Comparison of ENCODE assay signal across 18 cellular contexts in genomic region chr20:2729791-2730190, GRCh38. TPM values are rescaled to one million over a fixed set of nuclear protein-coding genes. Genes with fewer than 3 reads are reported as not detected.
DNase-seq lines count a peak whose midpoint lies in the region; ATAC-seq and TF ChIP-seq lines count a peak whose summit lies in the region.
"Had no signal": no experiment of that assay in that cellular context is flagged by ENCODE, and none has a peak within 500 bp of the region (broad histone marks: within the 10 kb centered on the region; RNA-seq: fewer than 3 reads in every experiment).

No MANE protein-coding gene starts in this region.

- no peaks in the 10 kb centered on the region for H3K27me3 ChIP-seq in CD8-positive, alpha-beta memory T cell (ENCODE audit: insufficient read depth, low read length, poor library complexity, severe bottlenecking)
- H3K27me3 ChIP-seq: colonic mucosa, SJCRH30 had no signal

- H3K36me3 Mint-ChIP-seq in CD8-positive, alpha-beta memory T cell: peaks cover 0 to 13% (median 3%) of the 10 kb centered on the region in 3 donors
- no peaks in the 10 kb centered on the region for H3K36me3 Mint-ChIP-seq in activated CD8-positive, alpha-beta T cell treated with anti-CD3 and anti-CD28 coated beads for 36 hours (ENCODE audit: low read depth)
- H3K36me3 Mint-ChIP-seq: CD14-positive monocyte, neural progenitor cell had no signal

- TF ChIP-seq CTCF in activated CD8-positive, alpha-beta T cell treated with anti-CD3 and anti-CD28 coated beads for 36 hours (IDR thresholded peaks at IDR 0.05): no peak
- TF ChIP-seq CTCF in fibroblast of the aortic adventitia (IDR thresholded peaks at IDR 0.05; ENCODE audit: insufficient read depth, low read length): no peak

- no peak overlapping the region for H3K27ac ChIP-seq in CD8-positive, alpha-beta memory T cell (ENCODE audit: low read depth, low read length)
- H3K27ac ChIP-seq: colonic mucosa, neural progenitor cell, SJCRH30 had no signal

- peaks cover 3 to 12% of the 10 kb centered on the region in 2 donors for H3K27me3 Mint-ChIP-seq in CD8-positive, alpha-beta memory T cell
- no peaks in the 10 kb centered on the region for H3K27me3 Mint-ChIP-seq in activated CD8-positive, alpha-beta T cell treated with anti-CD3 and anti-CD28 coated beads for 36 hours

- peak overlapping the region; percentile 4 for H3K4me3 ChIP-seq in CD8-positive, alpha-beta memory T cell (ENCODE audit: low read length)
- no peak overlapping the region for H3K4me3 ChIP-seq in fibroblast of the aortic adventitia (ENCODE audit: low read depth, low read length)
- H3K4me3 ChIP-seq: colonic mucosa, neural progenitor cell, SJCRH30 had no signal

- peaks cover 28% of the 10 kb centered on the region for H3K4me1 ChIP-seq in CD8-positive, alpha-beta memory T cell (ENCODE audit: insufficient read depth, low read length)
- H3K4me1 ChIP-seq: colonic mucosa, neural progenitor cell, SJCRH30 had no signal

- peak overlapping the region in 6 of 7 donors; percentile 51 to 71 (median 65) for H3K4me3 Mint-ChIP-seq in CD8-positive, alpha-beta memory T cell
- H3K4me3 Mint-ChIP-seq in activated CD8-positive, alpha-beta T cell treated with anti-CD3 and anti-CD28 coated beads for 36 hours: no peak overlapping the region
- H3K4me3 Mint-ChIP-seq: neural progenitor cell had no signal

- ATAC-seq in activated CD8-positive, alpha-beta T cell treated with anti-CD3 and anti-CD28 coated beads for 36 hours: no peak
- no peak for ATAC-seq in HG03457 (IDR thresholded peaks at IDR 0.05; ENCODE audit: unreplicated experiment)
- ATAC-seq in HG03196 (IDR thresholded peaks at IDR 0.05; ENCODE audit: unreplicated experiment): no peak

- peaks cover 5 to 15% (median 10%) of the 10 kb centered on the region in 5 donors for H3K9me3 Mint-ChIP-seq in CD8-positive, alpha-beta memory T cell
- peaks cover 17% of the 10 kb centered on the region for H3K9me3 Mint-ChIP-seq in activated CD8-positive, alpha-beta T cell treated with anti-CD3 and anti-CD28 coated beads for 36 hours

- peak overlapping the region; percentile 16 to 96 (median 90) for H3K27ac Mint-ChIP-seq in CD8-positive, alpha-beta memory T cell
- H3K27ac Mint-ChIP-seq in activated CD8-positive, alpha-beta T cell treated with anti-CD3 and anti-CD28 coated beads for 36 hours: peak overlapping the region; percentile 85
- H3K27ac Mint-ChIP-seq: neural progenitor cell had no signal

- POLR2A ChIA-PET in CD8-positive, alpha-beta memory T cell (lab: Charles Lee): interaction anchor here (1.7 to 2.9 kb wide), 2 partner anchors 11 to 16 kb away, joined by 5 to 35 read pairs; no protein-coding TSS in a partner anchor
- POLR2A ChIA-PET in activated CD8-positive, alpha-beta T cell treated with anti-CD3 and anti-CD28 coated beads for 36 hours (lab: Charles Lee): interaction anchor here (0.6 to 4.5 kb wide), 5 partner anchors 11 to 71 kb away, joined by 3 to 18 read pairs (median 4); no protein-coding TSS in a partner anchor

- no peaks in the 10 kb centered on the region for H3K9me3 ChIP-seq in CD8-positive, alpha-beta memory T cell (ENCODE audit: low read length)
- H3K9me3 ChIP-seq: colonic mucosa had no signal

- DNase-seq in AG20443 (ENCODE audit: low spot score) (peak; percentile 51), fibroblast of the aortic adventitia (ENCODE audit: low read depth) (peak; percentile 10), NCI-H2227 treated with DMSO at 0.1 percent for 48 hours (lab: John Stamatoyannopoulos, UW) (no peak)
- no peak for DNase-seq in CD8-positive, alpha-beta memory T cell
- DNase-seq in activated CD8-positive, alpha-beta T cell treated with anti-CD3 and anti-CD28 coated beads for 36 hours: no peak
- DNase-seq: activated CD8-positive, alpha-beta memory T cell treated with anti-CD3 and anti-CD28 coated beads, Interleukin-2, amount 50 U/mL, for 4 hours; amniotic stem cell; colonic mucosa; DND-41; NCI-H1436 treated with DMSO at 0.1 percent for 48 hours; NCI-H226; SJCRH30; stimulated activated CD4-positive, alpha-beta T cell treated with anti-CD3 and anti-CD28 coated beads, Interleukin-1b, Interleukin-23, amount 100 ng/mL, for 48 hours had no signal

- intact Hi-C loops in activated CD8-positive, alpha-beta T cell treated with anti-CD3 and anti-CD28 coated beads for 36 hours (cut with micrococcal nuclease): no loop called here

- peaks cover 21 to 28% (median 28%) of the 10 kb centered on the region in 3 donors for H3K4me1 Mint-ChIP-seq in CD8-positive, alpha-beta memory T cell
- H3K4me1 Mint-ChIP-seq in activated CD8-positive, alpha-beta T cell treated with anti-CD3 and anti-CD28 coated beads for 36 hours (ENCODE audit: low read depth): peaks cover 19% of the 10 kb centered on the region
- H3K4me1 Mint-ChIP-seq: neural progenitor cell had no signal

- H3K36me3 ChIP-seq in CD8-positive, alpha-beta memory T cell (ENCODE audit: insufficient read depth, low read length): no peaks in the 10 kb centered on the region
- H3K36me3 ChIP-seq: colonic mucosa, neural progenitor cell, SJCRH30 had no signal

- CTCF ChIA-PET in CD8-positive, alpha-beta memory T cell (lab: Charles Lee): interaction anchor here (0.6 to 5.3 kb wide), 10 partner anchors 11 to 197 kb away, joined by 3 to 41 read pairs (median 7); no protein-coding TSS in a partner anchor
- CTCF ChIA-PET in activated CD8-positive, alpha-beta T cell treated with anti-CD3 and anti-CD28 coated beads for 36 hours (lab: Charles Lee): interaction anchor here (0.7 to 4.1 kb wide), 9 partner anchors 9 to 208 kb away, joined by 3 to 35 read pairs (median 13); no protein-coding TSS in a partner anchor

RNA-seq across cellular contexts. Expression of gene EBF4, which starts 37.2 kb away (rescaled TPM):
- under 1 TPM; 0.66 to 0.92 TPM for total RNA-seq in CD8-positive, alpha-beta memory T cell
- 2.0 TPM for polyA plus RNA-seq in CD8-positive, alpha-beta memory T cell
- 1 to 10 TPM; 1.1 to 1.2 TPM for total RNA-seq in activated CD8-positive, alpha-beta T cell treated with anti-CD3 and anti-CD28 coated beads for 36 hours
- 0.09 and 2.6 TPM in 2 replicates for total RNA-seq in fibroblast of the aortic adventitia (ENCODE audit: low replicate concordance)
- total RNA-seq: HT1080 had no signal
- polyA plus RNA-seq: CD14-positive monocyte had no signal

Comparison
In these comparisons a context has a peak if more than half of its experiments do, and no peak if none do; other contexts are left out.
1. DNase-seq: peak in AG20443 (single experiment) and fibroblast of the aortic adventitia (single experiment); none in CD8-positive, alpha-beta memory T cell (0 of 5), activated CD8-positive, alpha-beta T cell treated with anti-CD3 and anti-CD28 coated beads for 36 hours (single experiment) and NCI-H2227 treated with DMSO at 0.1 percent for 48 hours (single experiment).